Comparison of ENCODE assay signal across 15 cellular contexts in the genomic region with DNA sequence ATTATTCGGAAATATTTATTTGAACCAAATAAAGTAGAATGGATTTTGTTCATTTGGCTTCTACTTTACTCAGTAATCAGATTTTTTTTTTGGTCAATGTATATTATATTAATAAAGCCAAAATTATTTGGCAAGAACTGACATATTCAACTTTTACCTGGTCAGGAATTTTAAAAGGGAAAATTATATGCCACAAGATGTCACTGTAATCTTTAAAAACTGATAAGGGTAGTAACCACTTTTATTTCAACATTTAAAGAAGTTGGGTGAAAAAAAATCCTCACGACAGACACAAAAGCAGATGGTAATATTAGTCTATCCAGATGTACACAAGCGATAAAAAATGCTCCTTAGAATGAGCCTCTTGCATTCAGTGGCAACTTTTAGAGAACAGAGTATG.
DNase-seq lines count a peak whose midpoint lies in the region; ATAC-seq, FAIRE-seq and TF ChIP-seq lines count a peak whose summit lies in the region.
"Had no signal": no experiment of that assay in that cellular context is flagged by ENCODE, and none has a peak within 500 bp of the region (broad histone marks: within the 10 kb centered on the region; RNA-seq: fewer than 3 reads in every experiment).

No MANE protein-coding gene starts in this region.

- no peaks in the 10 kb centered on the region for H4K20me1 ChIP-seq in PC-9 (ENCODE audit: insufficient read depth)

- no peaks in the 10 kb centered on the region for H3K27me3 Mint-ChIP-seq in HFFc6 (ENCODE audit: insufficient read depth)
- H3K27me3 Mint-ChIP-seq: CD4-positive, alpha-beta memory T cell had no signal

- FAIRE-seq in A204.1 (lab: Jason Lieb, UNC), result peak; percentile 78
- FAIRE-seq: H1 had no signal

- no TSS peak for BruUV-seq in PC-9 (replicated peaks; lab: Mats Ljungman, UMichigan)

- H3K9me3 Mint-ChIP-seq in HFFc6, result peaks cover 5% of the 10 kb centered on the region
- H3K9me3 Mint-ChIP-seq: activated naive CD8-positive, alpha-beta T cell treated with anti-CD3 and anti-CD28 coated beads, Interleukin-2, amount 10 ng/mL, durations not matched to agents 7 days and 5 days; CD4-positive, alpha-beta memory T cell had no signal

- H2AFZ ChIP-seq in PC-9, result peak overlapping the region; percentile 14; the same call in 1 of the 2 replicates

- in situ Hi-C loops in KBM-7 (cut with MboI; ENCODE audit: low pct_unique_long_range_greater_than_20kb, low sequenced_read_pairs), result no loop called here

- no peaks in the 10 kb centered on the region for H3K36me3 Mint-ChIP-seq in HFFc6 (ENCODE audit: low read depth)
- H3K36me3 Mint-ChIP-seq: activated naive CD8-positive, alpha-beta T cell treated with anti-CD3 and anti-CD28 coated beads, Interleukin-2, amount 10 ng/mL, durations not matched to agents 7 days and 5 days; CD4-positive, alpha-beta memory T cell had no signal

- no peak overlapping the region for H3K4me3 Mint-ChIP-seq in HFFc6
- H3K4me3 Mint-ChIP-seq: activated naive CD8-positive, alpha-beta T cell treated with anti-CD3 and anti-CD28 coated beads, Interleukin-2, amount 10 ng/mL, durations not matched to agents 7 days and 5 days; CD4-positive, alpha-beta memory T cell had no signal

- CTCF ChIA-PET in PC-9 (lab: Charles Lee), result no interaction called here

- H3K27me3 ChIP-seq in PC-9 (ENCODE audit: insufficient read depth, low read depth) (no peaks in the 10 kb centered on the region), aorta (ENCODE audit: control insufficient read depth in 1 of 2, insufficient read depth in 2 of 2, low read length in 1 of 2) (no peaks in the 10 kb centered on the region)
- H3K27me3 ChIP-seq: sigmoid colon, upper lobe of left lung had no signal

- ATAC-seq in aorta (ENCODE audit: low FRiP score), result no peak

- POLR2A ChIA-PET in PC-9 (lab: Charles Lee; ENCODE audit: unreplicated experiment), result no interaction called here

- TF ChIP-seq CTCF in HFFc6 (IDR thresholded peaks at IDR 0.05) (peak; percentile 26; the same call in 1 of the 2 replicates), PC-9 (conservative IDR thresholded peaks at IDR 0.05) (peak; percentile 47; the same call in 1 of the 2 replicates)

- no peak overlapping the region for H3K4me3 ChIP-seq in PC-9
- no peak overlapping the region for H3K4me3 ChIP-seq in aorta (ENCODE audit: low read length in 2 of 2)
- H3K4me3 ChIP-seq: sigmoid colon, upper lobe of left lung had no signal

- intact Hi-C loops in PC-9 (cut with micrococcal nuclease; ENCODE audit: unreplicated experiment) (loop anchor here (5.0 kb wide), 1 partner anchor 205 kb away; no protein-coding TSS in a partner anchor), aorta (cut with DNase I) (no loop called here)

- no peak overlapping the region for H3K27ac Mint-ChIP-seq in HFFc6
- H3K27ac Mint-ChIP-seq: activated naive CD8-positive, alpha-beta T cell treated with anti-CD3 and anti-CD28 coated beads, Interleukin-2, amount 10 ng/mL, durations not matched to agents 7 days and 5 days; CD4-positive, alpha-beta memory T cell had no signal

- DNase-seq in HFFc6 (no peak), PC-9 (no peak), fibroblast of peridontal ligament (ENCODE audit: extremely low read depth) (peak; percentile 67), T1000 (lab: John Stamatoyannopoulos, UW) (no peak), COLO668 (lab: John Stamatoyannopoulos, UW; ENCODE audit: unreplicated experiment) (no peak), KBM-7 (no peak), aorta (no peak)
- DNase-seq: activated naive CD8-positive, alpha-beta T cell treated with anti-CD3 and anti-CD28 coated beads, Interleukin-2, amount 10 ng/mL, durations not matched to agents 7 days and 5 days; CD4-positive, alpha-beta memory T cell; midbrain; NCI-H2227 treated with DMSO at 0.1 percent for 48 hours; sigmoid colon; upper lobe of left lung had no signal

- H3K4me1 ChIP-seq in PC-9 (replicated peaks; ENCODE audit: insufficient read depth) (no peaks in the 10 kb centered on the region), aorta (ENCODE audit: control insufficient read depth in 1 of 2, insufficient read depth in 2 of 2, low read length in 2 of 2) (no peaks in the 10 kb centered on the region)
- H3K4me1 ChIP-seq: sigmoid colon had no signal

- H3K9me3 ChIP-seq in PC-9 (ENCODE audit: insufficient read depth, low read depth) (no peaks in the 10 kb centered on the region), aorta (ENCODE audit: control insufficient read depth, low read length) (no peaks in the 10 kb centered on the region)
- H3K9me3 ChIP-seq: sigmoid colon, upper lobe of left lung had no signal

- H3K4me2 ChIP-seq in PC-9, result no peak overlapping the region

- H3K4me1 Mint-ChIP-seq in HFFc6 (ENCODE audit: low read depth), result no peaks in the 10 kb centered on the region
- H3K4me1 Mint-ChIP-seq: activated naive CD8-positive, alpha-beta T cell treated with anti-CD3 and anti-CD28 coated beads, Interleukin-2, amount 10 ng/mL, durations not matched to agents 7 days and 5 days; CD4-positive, alpha-beta memory T cell had no signal

- 69% methylated on average over 3 of the region's 3 CpGs for WGBS in aorta, 2 donors

- H3K27ac ChIP-seq in PC-9 (no peak overlapping the region), aorta (ENCODE audit: low read depth in 1 of 2, low read length in 2 of 2) (no peak overlapping the region)
- H3K27ac ChIP-seq: sigmoid colon, upper lobe of left lung had no signal

- no peaks in the 10 kb centered on the region for H3F3A ChIP-seq in PC-9 (ENCODE audit: insufficient read depth, low read depth)

- no peaks in the 10 kb centered on the region for H3K9me2 ChIP-seq in PC-9 (ENCODE audit: insufficient read depth)

- H3K36me3 ChIP-seq in PC-9 (ENCODE audit: low read depth) (no peaks in the 10 kb centered on the region), aorta (ENCODE audit: control insufficient read depth in 1 of 2, insufficient read depth in 2 of 2, low read length in 1 of 2) (no peaks in the 10 kb centered on the region)
- H3K36me3 ChIP-seq: sigmoid colon, upper lobe of left lung had no signal

- H3K79me2 ChIP-seq in PC-9 (ENCODE audit: low read depth), result no peaks in the 10 kb centered on the region
